Comparison of ENCODE assay signal across 8 cellular contexts in the genomic region with DNA sequence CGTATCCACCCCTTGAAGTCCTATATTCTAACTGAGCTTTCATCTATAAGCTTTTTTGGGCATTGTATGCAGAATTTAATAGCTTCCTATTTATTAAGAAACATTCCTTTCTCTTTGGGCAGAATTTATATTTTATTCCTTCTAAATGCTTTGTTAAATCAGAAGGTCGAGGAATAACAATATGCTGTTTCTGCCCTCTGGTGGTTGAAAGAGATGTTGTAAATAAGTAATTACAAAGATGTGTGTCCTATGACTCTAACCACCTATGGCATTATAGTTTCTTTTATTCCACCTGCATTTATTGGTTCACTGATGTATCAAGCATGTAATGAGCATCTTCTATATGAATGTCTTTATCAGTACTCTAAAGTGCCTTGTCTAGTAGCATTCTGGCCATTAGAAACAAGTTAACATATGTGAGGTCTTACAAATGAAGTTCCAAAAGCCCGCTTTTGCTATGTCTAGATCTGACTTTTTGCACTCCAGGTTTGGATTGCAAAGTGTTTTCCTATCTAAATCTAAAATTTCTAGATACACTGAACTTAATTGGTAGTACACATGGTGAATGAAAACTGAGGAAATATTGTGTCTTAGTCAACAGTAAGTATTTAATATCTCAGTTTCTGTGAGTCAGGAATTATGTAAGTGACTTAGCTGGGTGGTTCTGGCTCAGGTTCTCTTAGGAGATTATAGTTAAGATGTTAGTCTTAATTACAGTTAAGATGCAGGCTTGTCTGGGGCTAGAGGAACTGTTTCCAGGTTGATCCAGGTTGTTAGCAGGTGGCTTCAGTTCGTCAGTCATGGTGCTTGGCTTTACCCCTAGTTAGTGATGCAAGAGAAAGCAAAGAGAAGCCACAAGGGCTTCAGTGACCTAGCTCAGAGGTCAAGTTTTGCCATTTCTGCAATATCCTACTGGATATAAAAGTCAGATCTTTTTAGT. TPM values are rescaled to one million over a fixed set of nuclear protein-coding genes. Genes with fewer than 3 reads are reported as not detected.
A peak's percentile ranks its signal among the peaks of the same experiment; 100 is the strongest.
DNase-seq lines count a peak whose midpoint lies in the region; ATAC-seq and TF ChIP-seq lines count a peak whose summit lies in the region.

No MANE protein-coding gene starts in this region.

- intact Hi-C loops in vagina (cut with DNase I), result no loop called here

- no peaks in the 10 kb centered on the region for H3K27me3 ChIP-seq in kidney epithelial cell (ENCODE audit: control insufficient read depth, insufficient read depth, low read length)
- no peaks in the 10 kb centered on the region for H3K27me3 ChIP-seq in vagina

- no peaks in the 10 kb centered on the region for H3K36me3 Mint-ChIP-seq in activated naive CD8-positive, alpha-beta T cell treated with anti-CD3 and anti-CD28 coated beads for 36 hours

- ATAC-seq in GM18870 (IDR thresholded peaks at IDR 0.05; ENCODE audit: unreplicated experiment), result peak; percentile 45
- no peak for ATAC-seq in GM18858 (IDR thresholded peaks at IDR 0.05; ENCODE audit: unreplicated experiment)

- peaks cover 2% of the 10 kb centered on the region for H3K4me1 Mint-ChIP-seq in activated naive CD8-positive, alpha-beta T cell treated with anti-CD3 and anti-CD28 coated beads for 36 hours

- H3K27me3 Mint-ChIP-seq in activated naive CD8-positive, alpha-beta T cell treated with anti-CD3 and anti-CD28 coated beads for 36 hours, result peaks cover 5% of the 10 kb centered on the region

- H3K27ac Mint-ChIP-seq in activated naive CD8-positive, alpha-beta T cell treated with anti-CD3 and anti-CD28 coated beads for 36 hours, result no peak overlapping the region

- peak; percentile 65 for DNase-seq in AG10803 (ENCODE audit: low read depth)
- DNase-seq in NCI-H2107 treated with DMSO at 0.1 percent for 48 hours (lab: John Stamatoyannopoulos, UW; ENCODE audit: unreplicated experiment), result peak; percentile 34
- peak; percentile 19 to 67 for DNase-seq in T47D (ENCODE audit: low read depth in 1 of 2, low spot score in 1 of 2)
- no peak for DNase-seq in kidney epithelial cell (ENCODE audit: low read depth)
- no peak for DNase-seq in vagina (ENCODE audit: extremely low spot score in 2 of 2)
- DNase-seq in activated naive CD8-positive, alpha-beta T cell treated with anti-CD3 and anti-CD28 coated beads for 36 hours, result no peak

- peak; percentile 67 for TF ChIP-seq CTCF in AG10803 (conservative IDR thresholded peaks at IDR 0.05; ENCODE audit: low read length)
- TF ChIP-seq CTCF in kidney epithelial cell (IDR thresholded peaks at IDR 0.05; ENCODE audit: insufficient read depth, low read length, poor library complexity, severe bottlenecking), result peak; percentile 32
- peak; percentile 22 to 57 (median 44) for TF ChIP-seq CTCF in vagina (IDR thresholded peaks at IDR 0.05)

- in situ Hi-C loops in T47D (cut with HindIII; ENCODE audit: low pct_unique_long_range_greater_than_20kb, low sequenced_read_pairs), result no loop called here

- H3K9me3 Mint-ChIP-seq in activated naive CD8-positive, alpha-beta T cell treated with anti-CD3 and anti-CD28 coated beads for 36 hours, result no peaks in the 10 kb centered on the region

- TF ChIP-seq POLR2A in vagina (IDR thresholded peaks at IDR 0.05), result no peak

- peaks cover 64% of the 10 kb centered on the region for H3K4me1 ChIP-seq in vagina

- no peak overlapping the region for H3K4me3 Mint-ChIP-seq in activated naive CD8-positive, alpha-beta T cell treated with anti-CD3 and anti-CD28 coated beads for 36 hours

- H3K9me3 ChIP-seq in vagina, result no peaks in the 10 kb centered on the region

- no peak overlapping the region for H3K4me3 ChIP-seq in AG10803 (ENCODE audit: low read length)
- no peak overlapping the region for H3K4me3 ChIP-seq in kidney epithelial cell (ENCODE audit: low read depth, low read length)
- no peak overlapping the region for H3K4me3 ChIP-seq in vagina

- H3K36me3 ChIP-seq in kidney epithelial cell (ENCODE audit: control insufficient read depth, insufficient read depth, low read length) (no peaks in the 10 kb centered on the region), vagina (no peaks in the 10 kb centered on the region)

- no peak overlapping the region for H3K27ac ChIP-seq in vagina

RNA-seq across cellular contexts. Expression of gene PLEKHA5, which starts 57.5 kb away (rescaled TPM):
- total RNA-seq in kidney epithelial cell, result 17.1 and 21.9 TPM in 2 replicates
- 58.4 TPM for total RNA-seq in vagina
- total RNA-seq in activated naive CD8-positive, alpha-beta T cell treated with anti-CD3 and anti-CD28 coated beads for 36 hours, result 1 to 10 TPM; 2.1 to 2.6 TPM

Comparison
In these comparisons a context has a peak if more than half of its experiments do, and no peak if none do; other contexts are left out.
1. DNase-seq: peak in AG10803 (single experiment), NCI-H2107 treated with DMSO at 0.1 percent for 48 hours (single experiment) and T47D (2 of 2); none in kidney epithelial cell (single experiment), vagina (0 of 2) and activated naive CD8-positive, alpha-beta T cell treated with anti-CD3 and anti-CD28 coated beads for 36 hours (single experiment).
2. Peak in every context shown above with its lines, with median percentiles within 50 percentile points of each other: CTCF ChIP-seq.